Comparison of ENCODE assay signal across 8 cellular contexts in the genomic region with DNA sequence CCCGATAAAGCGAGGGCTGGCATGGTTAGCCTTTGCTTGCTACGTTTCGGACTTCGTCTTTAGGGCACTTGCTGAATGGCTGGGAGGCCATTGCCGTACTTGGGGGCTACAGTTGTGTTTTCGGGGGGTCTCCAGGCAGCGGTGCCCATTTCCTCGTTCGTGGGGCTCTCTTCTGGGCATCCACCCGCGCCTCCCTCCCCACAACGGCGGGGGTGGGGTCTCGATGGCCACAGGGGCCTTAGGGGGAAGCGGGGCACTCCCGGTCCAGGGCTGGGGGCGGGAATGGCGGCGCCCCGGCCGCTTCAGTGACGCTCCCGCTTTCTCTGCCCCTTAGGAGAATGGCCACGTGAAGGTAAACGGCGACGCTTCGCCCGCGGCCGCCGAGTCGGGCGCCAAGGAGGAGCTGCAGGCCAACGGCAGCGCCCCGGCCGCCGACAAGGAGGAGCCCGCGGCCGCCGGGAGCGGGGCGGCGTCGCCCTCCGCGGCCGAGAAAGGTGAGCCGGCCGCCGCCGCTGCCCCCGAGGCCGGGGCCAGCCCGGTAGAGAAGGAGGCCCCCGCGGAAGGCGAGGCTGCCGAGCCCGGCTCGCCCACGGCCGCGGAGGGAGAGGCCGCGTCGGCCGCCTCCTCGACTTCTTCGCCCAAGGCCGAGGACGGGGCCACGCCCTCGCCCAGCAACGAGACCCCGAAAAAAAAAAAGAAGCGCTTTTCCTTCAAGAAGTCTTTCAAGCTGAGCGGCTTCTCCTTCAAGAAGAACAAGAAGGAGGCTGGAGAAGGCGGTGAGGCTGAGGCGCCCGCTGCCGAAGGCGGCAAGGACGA. TPM values are rescaled to one million over a fixed set of nuclear protein-coding genes. Genes with fewer than 3 reads are reported as not detected.
A peak's percentile ranks its signal among the peaks of the same experiment; 100 is the strongest.
DNase-seq lines count a peak whose midpoint lies in the region; ATAC-seq and TF ChIP-seq lines count a peak whose summit lies in the region.

No MANE protein-coding gene starts in this region.

- H3K4me1 ChIP-seq in duodenal mucosa (ENCODE audit: control insufficient read depth in 1 of 2, insufficient read depth in 2 of 2, low read length in 2 of 2), result peaks cover 7 to 17% of the 10 kb centered on the region in 2 donors

- H3K36me3 ChIP-seq in duodenal mucosa (ENCODE audit: control insufficient read depth in 1 of 2, insufficient read depth in 2 of 2, low read length in 2 of 2), result peaks cover 0 to 2% of the 10 kb centered on the region in 2 donors

- DNase-seq in DMS79 (lab: John Stamatoyannopoulos, UW) (peak; percentile 16), DMS79 treated with DMSO at 0.1 percent for 48 hours (lab: John Stamatoyannopoulos, UW) (no peak), NCI-H2171 (lab: John Stamatoyannopoulos, UW) (peak; percentile 9), lower leg skin (ENCODE audit: low spot score in 2 of 2) (peak in 1 of 2 donors; percentile 89)

- TF ChIP-seq CTCF in lower leg skin (IDR thresholded peaks at IDR 0.05), result peak in 1 of 3 donors; percentile 0

- peaks cover 0 to 5% of the 10 kb centered on the region in 2 donors for H3K27me3 ChIP-seq in duodenal mucosa (ENCODE audit: control insufficient read depth in 1 of 2, insufficient read depth in 2 of 2, low read length in 2 of 2)

- H3K4me3 ChIP-seq in duodenal mucosa (ENCODE audit: low read depth in 1 of 2, low read length in 2 of 2), result peak overlapping the region; percentile 95 to 97
- H3K4me3 ChIP-seq in lower leg skin (ENCODE audit: low read depth, poor library complexity, severe bottlenecking), result peak overlapping the region; percentile 78

- H3K9ac ChIP-seq in duodenal mucosa (ENCODE audit: low read depth in 1 of 2, low read length in 2 of 2), result peak overlapping the region; percentile 93 to 98

- intact Hi-C loops in lower leg skin (cut with DNase I; ENCODE audit: low total_unique reads), result loop anchor here (10.0 kb wide), 1 partner anchor 225 kb away; no protein-coding TSS in a partner anchor

- TF ChIP-seq POLR2A in lower leg skin (IDR thresholded peaks at IDR 0.05), result no peak
- TF ChIP-seq POLR2A in GM18505 (IDR thresholded peaks at IDR 0.05; ENCODE audit: borderline replicate concordance, extremely low read depth, insufficient read depth, insufficient read length), result no peak

- WGBS in lower leg skin, 2 donors, result 5 to 11% methylated on average over 36 to 38 of the region's 87 CpGs

- H3K9me3 ChIP-seq in duodenal mucosa (ENCODE audit: control insufficient read depth in 1 of 2, low read length in 2 of 2), result no peaks in the 10 kb centered on the region

- ATAC-seq in GM18505 (IDR thresholded peaks at IDR 0.05; ENCODE audit: unreplicated experiment) (no peak), HG03457 (IDR thresholded peaks at IDR 0.05; ENCODE audit: unreplicated experiment) (no peak)

- H3K27ac ChIP-seq in duodenal mucosa (ENCODE audit: low read depth, low read length), result peak overlapping the region; percentile 85
- peak overlapping the region; percentile 91 for H3K27ac ChIP-seq in temporal lobe (ENCODE audit: low read depth, low read length)

RNA-seq across cellular contexts. Expression of a gene that starts 2.4 kb away (rescaled TPM):
- total RNA-seq in lower leg skin, result 100 to 1,000 TPM in 1 of 4 donors, 10 to 100 TPM in 3; 48.6 to 130 (median 66.2) TPM
- 269 TPM for total RNA-seq in temporal lobe
